1 cellular context compared by ENCODE assay signal in the genomic region with DNA sequence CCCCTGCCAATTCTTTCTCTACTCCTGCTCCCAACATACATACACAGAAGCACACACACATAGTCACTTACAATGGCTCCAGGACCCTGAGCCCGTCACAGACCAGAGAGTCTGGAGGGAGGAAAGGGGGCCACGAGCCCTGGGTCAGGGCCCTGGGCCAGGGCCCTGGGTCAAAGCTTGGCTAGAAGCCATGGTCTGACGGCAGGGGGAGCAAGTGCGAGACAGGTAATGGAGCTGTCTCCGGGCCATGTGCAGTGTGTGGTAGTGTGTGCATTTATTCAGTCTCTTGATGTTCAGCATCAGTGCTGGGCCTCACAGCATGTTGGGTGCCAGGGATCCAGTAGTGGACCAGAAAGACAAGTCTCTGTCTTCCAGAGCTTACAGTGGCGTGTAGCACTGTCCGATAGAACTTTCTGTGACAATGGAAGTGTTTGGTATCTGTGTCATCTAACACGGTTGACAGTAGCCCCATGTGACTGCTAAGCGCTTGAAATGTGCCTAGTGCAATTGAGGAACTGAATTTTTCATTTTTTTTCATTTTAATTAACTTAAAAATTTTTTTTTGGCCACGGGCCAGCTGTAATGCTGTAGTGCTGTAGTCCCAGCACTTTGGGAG.
TF ChIP-seq lines count a peak whose summit lies in the region.

No MANE protein-coding gene starts in this region.

TF ChIP-seq in H1, 55 proteins besides CTCF, POLR2A, EP300 and RAD21:
- TF ChIP-seq, protein P1, sequence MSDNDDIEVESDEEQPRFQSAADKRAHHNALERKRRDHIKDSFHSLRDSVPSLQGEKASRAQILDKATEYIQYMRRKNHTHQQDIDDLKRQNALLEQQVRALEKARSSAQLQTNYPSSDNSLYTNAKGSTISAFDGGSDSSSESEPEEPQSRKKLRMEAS (IDR thresholded peaks at IDR 0.05) = peak; percentile 22; the same call in 1 of the 2 replicates
- TF ChIP-seq, protein P2, sequence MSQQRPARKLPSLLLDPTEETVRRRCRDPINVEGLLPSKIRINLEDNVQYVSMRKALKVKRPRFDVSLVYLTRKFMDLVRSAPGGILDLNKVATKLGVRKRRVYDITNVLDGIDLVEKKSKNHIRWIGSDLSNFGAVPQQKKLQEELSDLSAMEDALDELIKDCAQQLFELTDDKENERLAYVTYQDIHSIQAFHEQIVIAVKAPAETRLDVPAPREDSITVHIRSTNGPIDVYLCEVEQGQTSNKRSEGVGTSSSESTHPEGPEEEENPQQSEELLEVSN (IDR thresholded peaks at IDR 0.05) = no peak
- no peak for TF ChIP-seq SP1 (IDR thresholded peaks at IDR 0.05; ENCODE audit: low read depth, low read length)
TF ChIP-seq in H1: peak in this region for 1.
